In genomic region chr17:9021158-9021984, GRCh38 we compare ENCODE assay signal across 8 cellular contexts. TPM values are rescaled to one million over a fixed set of nuclear protein-coding genes. Genes with fewer than 3 reads are reported as not detected.
DNase-seq lines count a peak whose midpoint lies in the region; ATAC-seq and FAIRE-seq lines count a peak whose summit lies in the region.

Gene NTN1, plus strand, starts transcription at chr17:9021510. Its CDS starts 864 bp downstream, at chr17:9022374.

- peaks cover 27 to 30% of the 10 kb centered on the region in 2 donors for H3K4me1 ChIP-seq in duodenal mucosa (ENCODE audit: control insufficient read depth in 1 of 2, insufficient read depth in 2 of 2, low read length in 2 of 2)

- H3K4me1 Mint-ChIP-seq in activated CD4-positive, alpha-beta T cell treated with anti-CD3 and anti-CD28 coated beads for 36 hours: peaks cover 6% of the 10 kb centered on the region

- H3K36me3 ChIP-seq in duodenal mucosa (ENCODE audit: control insufficient read depth in 1 of 2, insufficient read depth in 2 of 2, low read length in 2 of 2): no peaks in the 10 kb centered on the region

- POLR2A ChIA-PET in activated CD4-positive, alpha-beta T cell treated with anti-CD3 and anti-CD28 coated beads for 36 hours (lab: Charles Lee): no interaction called here

- peak; percentile 29 for DNase-seq in SIG-M5 treated with dmso at 0.1 percent for 504 hours (lab: John Stamatoyannopoulos, UW; ENCODE audit: unreplicated experiment)
- no peak for DNase-seq in SIG-M5 (lab: John Stamatoyannopoulos, UW)
- peak; percentile 61 for DNase-seq in HTR-8/SVneo (ENCODE audit: insufficient read length, low spot score)
- peak; percentile 82 for DNase-seq in activated CD4-positive, alpha-beta T cell treated with anti-CD3 and anti-CD28 coated beads for 36 hours
- peak; percentile 35 to 61 for DNase-seq in lung microvascular endothelial cell (ENCODE audit: low read depth in 2 of 2)
- DNase-seq in stimulated activated CD8-positive, alpha-beta memory T cell treated with anti-CD3 and anti-CD28 coated beads, Interleukin-12 subunit alpha, Interleukin-12 subunit beta, amount 100 ng/mL, for 4 hours (ENCODE audit: low read depth): peak; percentile 54

- peak; percentile 89 for ATAC-seq in activated CD4-positive, alpha-beta T cell treated with anti-CD3 and anti-CD28 coated beads for 36 hours
- ATAC-seq in HG03469 (IDR thresholded peaks at IDR 0.05; ENCODE audit: unreplicated experiment): no peak

- H3K36me3 Mint-ChIP-seq in activated CD4-positive, alpha-beta T cell treated with anti-CD3 and anti-CD28 coated beads for 36 hours (ENCODE audit: low read depth): no peaks in the 10 kb centered on the region

- peaks cover 48% of the 10 kb centered on the region for H3K27me3 Mint-ChIP-seq in activated CD4-positive, alpha-beta T cell treated with anti-CD3 and anti-CD28 coated beads for 36 hours

- no peaks in the 10 kb centered on the region for H3K9me3 ChIP-seq in duodenal mucosa (ENCODE audit: control insufficient read depth in 1 of 2, low read length in 2 of 2)

- H3K9ac ChIP-seq in duodenal mucosa (ENCODE audit: low read depth in 1 of 2, low read length in 2 of 2): peak within 1 kb of the TSS; percentile 39 to 47

- FAIRE-seq in HTR-8/SVneo (lab: Jason Lieb, UNC): peak; percentile 54

- H3K4me3 Mint-ChIP-seq in activated CD4-positive, alpha-beta T cell treated with anti-CD3 and anti-CD28 coated beads for 36 hours: peak within 1 kb of the TSS; percentile 77

- H3K27ac Mint-ChIP-seq in activated CD4-positive, alpha-beta T cell treated with anti-CD3 and anti-CD28 coated beads for 36 hours: no peak within 1 kb of the TSS

- H3K4me3 ChIP-seq in duodenal mucosa (ENCODE audit: low read depth in 1 of 2, low read length in 2 of 2): peak within 1 kb of the TSS; percentile 63 to 67

- CTCF ChIA-PET in activated CD4-positive, alpha-beta T cell treated with anti-CD3 and anti-CD28 coated beads for 36 hours (lab: Charles Lee): interaction anchor here (0.7 to 0.8 kb wide), 2 partner anchors 18 to 499 kb away, joined by 3 read pairs; no protein-coding TSS in a partner anchor

- no peaks in the 10 kb centered on the region for H3K9me3 Mint-ChIP-seq in activated CD4-positive, alpha-beta T cell treated with anti-CD3 and anti-CD28 coated beads for 36 hours (ENCODE audit: low read depth)

- H3K27ac ChIP-seq in duodenal mucosa (ENCODE audit: low read depth, low read length): no peak within 1 kb of the TSS

- peaks cover 21 to 24% of the 10 kb centered on the region in 2 donors for H3K27me3 ChIP-seq in duodenal mucosa (ENCODE audit: control insufficient read depth in 1 of 2, insufficient read depth in 2 of 2, low read length in 2 of 2)

- intact Hi-C loops in activated CD4-positive, alpha-beta T cell treated with anti-CD3 and anti-CD28 coated beads for 36 hours (cut with DNase I, micrococcal nuclease): loop anchor here in 1 of 2 experiments (2.0 kb wide), 1 partner anchor 271 kb away; no protein-coding TSS in a partner anchor

RNA-seq across cellular contexts. Expression of gene NTN1, which starts in this region (rescaled TPM):
- under 1 TPM; 0.60 to 0.71 TPM for total RNA-seq in activated CD4-positive, alpha-beta T cell treated with anti-CD3 and anti-CD28 coated beads for 36 hours
- 0.40 and 0.65 TPM in 2 replicates for total RNA-seq in lung microvascular endothelial cell

Comparison
In these comparisons a context has a peak if more than half of its experiments do, and no peak if none do; other contexts are left out.
1. Peak in DNase-seq and ATAC-seq in activated CD4-positive, alpha-beta T cell treated with anti-CD3 and anti-CD28 coated beads for 36 hours; RNA of the gene not detected or under 1 TPM.
2. Peak in DNase-seq in lung microvascular endothelial cell; RNA of the gene not detected or under 1 TPM.